1 cellular context compared by ENCODE assay signal in genomic region chr3:169929830-169930519, GRCh38.
TF ChIP-seq lines count a peak whose summit lies in the region.

No MANE protein-coding gene starts in this region.

TF ChIP-seq in HCT116, 20 proteins besides CTCF, POLR2A, EP300 and RAD21 (continued from another document):
- no peak for TF ChIP-seq REST (IDR thresholded peaks at IDR 0.05; ENCODE audit: low read depth)
TF ChIP-seq in HCT116: peak in this region for 0.
